19 cellular contexts compared by ENCODE assay signal in genomic region chr3:82085811-82086475, GRCh38.
DNase-seq lines count a peak whose midpoint lies in the region; FAIRE-seq and TF ChIP-seq lines count a peak whose summit lies in the region.
"Had no signal": no experiment of that assay in that cellular context is flagged by ENCODE, and none has a peak within 500 bp of the region (broad histone marks: within the 10 kb centered on the region; RNA-seq: fewer than 3 reads in every experiment).

No MANE protein-coding gene starts in this region.

- CTCF ChIA-PET in endothelial cell of umbilical vein (lab: Charles Lee) (interaction anchor here (0.9 to 1.0 kb wide), 2 partner anchors 9 to 1300 kb away, joined by 3 read pairs; no protein-coding TSS in a partner anchor), Calu3 (lab: Charles Lee) (no interaction called here)

- H3K4me1 Mint-ChIP-seq in Calu3 (ENCODE audit: low read depth, unreplicated experiment): peaks cover 28% of the 10 kb centered on the region

- TF ChIP-seq CTCF in endothelial cell of umbilical vein (IDR thresholded peaks at IDR 0.05; ENCODE audit: extremely low read depth in 1 of 2, insufficient read depth in 1 of 2, low read depth in 1 of 2, low read length in 2 of 2) (no peak), Calu3 (IDR thresholded peaks at IDR 0.05; ENCODE audit: unreplicated experiment) (no peak)

- BruUV-seq in endothelial cell of umbilical vein (replicated peaks; lab: Mats Ljungman, UMichigan): TSS peak; percentile 69
- BruUV-seq in Calu3 (replicated peaks; lab: Mats Ljungman, UMichigan): no TSS peak

- H3K4me2 ChIP-seq in endothelial cell of umbilical vein (ENCODE audit: insufficient read depth, low read length): peak overlapping the region; percentile 92

- POLR2A ChIA-PET in endothelial cell of umbilical vein (lab: Charles Lee): no interaction called here

- H3K27ac ChIP-seq in HUES48 (ENCODE audit: low read depth, low read length) (peak overlapping the region; percentile 21), SJCRH30 (peak overlapping the region; percentile 79), endothelial cell of umbilical vein (ENCODE audit: insufficient read depth, low read depth, low read length) (peak overlapping the region; percentile 82)
- H3K27ac ChIP-seq: C4-2B had no signal

- no peaks in the 10 kb centered on the region for H3K9me3 ChIP-seq in HUES48 (ENCODE audit: control insufficient read depth, insufficient read depth, low read length)
- H3K9me3 ChIP-seq in SJCRH30 (replicated peaks): no peaks in the 10 kb centered on the region
- H3K9me3 ChIP-seq in endothelial cell of umbilical vein (replicated peaks; ENCODE audit: control insufficient read depth, insufficient read depth, low read length): no peaks in the 10 kb centered on the region
- H3K9me3 ChIP-seq: SK-N-SH had no signal

- TF ChIP-seq POLR2A in endothelial cell of umbilical vein (IDR thresholded peaks at IDR 0.05; ENCODE audit: low read depth, low read length): no peak

- H3K9me1 ChIP-seq in endothelial cell of umbilical vein (replicated peaks; ENCODE audit: control insufficient read depth, extremely low read depth, insufficient read depth, low read length): no peaks in the 10 kb centered on the region

- H3K27me3 Mint-ChIP-seq in Calu3 (ENCODE audit: unreplicated experiment): no peaks in the 10 kb centered on the region

- H3K36me3 ChIP-seq in HUES48 (ENCODE audit: control insufficient read depth, insufficient read depth, low read length) (no peaks in the 10 kb centered on the region), SJCRH30 (no peaks in the 10 kb centered on the region), endothelial cell of umbilical vein (ENCODE audit: control insufficient read depth in 2 of 2, extremely low read depth in 1 of 2, insufficient read depth in 2 of 2, low read length in 2 of 2) (no peaks in the 10 kb centered on the region)

- DNase-seq in SJCRH30: peak in 1 of 2 experiments; percentile 20
- peak; percentile 70 for DNase-seq in endothelial cell of umbilical vein (ENCODE audit: low read depth, low spot score)
- DNase-seq in pulmonary artery endothelial cell (ENCODE audit: low read depth, low spot score): peak; percentile 44
- DNase-seq in activated T-cell treated with anti-CD3 and anti-CD28 coated beads for 4 hours: no peak
- no peak for DNase-seq in Calu3
- no peak for DNase-seq in frontal cortex (ENCODE audit: low spot score in 2 of 2)
- DNase-seq: ACHN, DMS79 treated with DMSO at 0.1 percent for 48 hours, IMR-90, NCI-H1048, NCI-H1436 treated with DMSO at 0.1 percent for 48 hours, NCI-H2029 treated with DMSO at 0.1 percent for 48 hours, NCI-H446 treated with DMSO at 0.1 percent for 48 hours, NCI-H69, SHP77, SK-N-SH had no signal

- H3K4me1 ChIP-seq in HUES48 (ENCODE audit: control insufficient read depth, insufficient read depth, low read length): peaks cover 40% of the 10 kb centered on the region
- peaks cover 21% of the 10 kb centered on the region for H3K4me1 ChIP-seq in SJCRH30
- peaks cover 53% of the 10 kb centered on the region for H3K4me1 ChIP-seq in endothelial cell of umbilical vein (ENCODE audit: control insufficient read depth, extremely low read depth, insufficient read depth, low read length)

- no peak overlapping the region for H3K9ac ChIP-seq in HUES48 (ENCODE audit: low read depth, low read length)
- peak overlapping the region; percentile 62 for H3K9ac ChIP-seq in endothelial cell of umbilical vein (replicated peaks; ENCODE audit: extremely low read depth, insufficient read depth, low read length)
- H3K9ac ChIP-seq: SK-N-SH had no signal

- dilution Hi-C loops in endothelial cell of umbilical vein (cut with MboI; ENCODE audit: extremely low pct_ligation_motif_present, low sequenced_read_pairs): no loop called here

- H3K79me2 ChIP-seq in endothelial cell of umbilical vein (ENCODE audit: control insufficient read depth, insufficient read depth, low read length): no peaks in the 10 kb centered on the region

- H3K9me3 Mint-ChIP-seq in Calu3 (ENCODE audit: low read depth, unreplicated experiment): no peaks in the 10 kb centered on the region

- peak; percentile 46 for FAIRE-seq in endothelial cell of umbilical vein (lab: Jason Lieb, UNC)
- FAIRE-seq in frontal cortex (lab: Jason Lieb, UNC): no peak
- FAIRE-seq: H54 had no signal

- intact Hi-C loops in endothelial cell of umbilical vein (cut with micrococcal nuclease): loop anchor here (1.0 to 10.0 kb wide), 2 partner anchors 325 to 1139 kb away; partner anchors contain the start of gene GBE1
- intact Hi-C loops in Calu3 (cut with micrococcal nuclease; ENCODE audit: unreplicated experiment): no loop called here

- no peak overlapping the region for H3K27ac Mint-ChIP-seq in Calu3 (ENCODE audit: unreplicated experiment)

- H3K27me3 ChIP-seq in HUES48 (ENCODE audit: control insufficient read depth, insufficient read depth, low read length) (no peaks in the 10 kb centered on the region), SJCRH30 (no peaks in the 10 kb centered on the region), endothelial cell of umbilical vein (ENCODE audit: control insufficient read depth in 2 of 2, insufficient read depth in 2 of 2, low read length in 2 of 2) (no peaks in the 10 kb centered on the region)

- H3K4me3 Mint-ChIP-seq in Calu3 (ENCODE audit: low read depth, unreplicated experiment): no peak overlapping the region

- no peaks in the 10 kb centered on the region for H3K36me3 Mint-ChIP-seq in Calu3 (ENCODE audit: insufficient read depth, unreplicated experiment)

- peak overlapping the region; percentile 75 for H2AFZ ChIP-seq in endothelial cell of umbilical vein (ENCODE audit: low read depth, low read length)

- H3K4me3 ChIP-seq in HUES48 (ENCODE audit: low read depth, low read length) (no peak overlapping the region), SJCRH30 (peak overlapping the region; percentile 25), endothelial cell of umbilical vein (replicated peaks in 1 of 3; ENCODE audit: insufficient read depth in 1 of 3, low read depth in 1 of 3, low read length in 3 of 3) (peak overlapping the region in 1 of 3 experiments; percentile 32)

- H4K20me1 ChIP-seq in endothelial cell of umbilical vein (replicated peaks; ENCODE audit: control insufficient read depth, extremely low read depth, insufficient read depth, low read length): no peaks in the 10 kb centered on the region

TF ChIP-seq in endothelial cell of umbilical vein, 7 proteins besides CTCF, POLR2A, EP300 and RAD21:
- TF ChIP-seq MAX (IDR thresholded peaks at IDR 0.05; ENCODE audit: insufficient read depth, insufficient read length): no peak
- TF ChIP-seq FOS (IDR thresholded peaks at IDR 0.05; ENCODE audit: borderline replicate concordance, insufficient read depth, low read length): peak; percentile 26
- peak; percentile 73 for TF ChIP-seq GATA2 (IDR thresholded peaks at IDR 0.05; ENCODE audit: insufficient read depth, insufficient read length, low read depth, low read length)
- TF ChIP-seq MYC (IDR thresholded peaks at IDR 0.05; ENCODE audit: low read depth, low read length): no peak
- no peak for TF ChIP-seq POLR2AphosphoS5 (IDR thresholded peaks at IDR 0.05; ENCODE audit: insufficient read depth, low read depth, low read length)
- no peak for TF ChIP-seq EZH2 (IDR thresholded peaks at IDR 0.05; ENCODE audit: borderline replicate concordance, low read depth, low read length, severe bottlenecking)
- TF ChIP-seq JUN (IDR thresholded peaks at IDR 0.05; ENCODE audit: borderline replicate concordance, insufficient read depth, insufficient read length, low read depth): no peak

Comparison
In these comparisons a context has a peak if more than half of its experiments do, and no peak if none do; other contexts are left out.
1. H3K27ac ChIP-seq: peak in every context shown above with its lines; median percentile 82 in endothelial cell of umbilical vein; 79 in SJCRH30; 21 in HUES48.
2. DNase-seq: peak in endothelial cell of umbilical vein (single experiment) and pulmonary artery endothelial cell (single experiment); none in activated T-cell treated with anti-CD3 and anti-CD28 coated beads for 4 hours (single experiment), Calu3 (single experiment) and frontal cortex (0 of 2).